In genomic region chr22:40877488-40877887, GRCh38 we compare ENCODE assay signal across 1 cellular context.
TF ChIP-seq lines count a peak whose summit lies in the region.

No MANE protein-coding gene starts in this region.

TF ChIP-seq in HepG2, 621 proteins besides CTCF, POLR2A, EP300 and RAD21:
- TF ChIP-seq MAFF (IDR thresholded peaks at IDR 0.05; ENCODE audit: low read depth, low read length) (peak; percentile 83), MAFK (conservative IDR thresholded peaks at IDR 0.05 in 1 of 2, IDR thresholded peaks at IDR 0.05 in 1 of 2; ENCODE audit: low read length in 2 of 2) (peak; percentile 86 to 87), AHR (CRISPR knock-in tag; IDR thresholded peaks at IDR 0.05) (no peak), TFAP4 (IDR thresholded peaks at IDR 0.05; ENCODE audit: borderline replicate concordance, low read depth) (no peak)
